In genomic region chr1:91124989-91125417, GRCh38 we compare ENCODE assay signal across 9 cellular contexts.
DNase-seq lines count a peak whose midpoint lies in the region; ATAC-seq and TF ChIP-seq lines count a peak whose summit lies in the region.
"Had no signal": no experiment of that assay in that cellular context is flagged by ENCODE, and none has a peak within 500 bp of the region (broad histone marks: within the 10 kb centered on the region; RNA-seq: fewer than 3 reads in every experiment).

No MANE protein-coding gene starts in this region.

- no peak for TF ChIP-seq CTCF in esophagus muscularis mucosa (IDR thresholded peaks at IDR 0.05)

- WGBS in esophagus muscularis mucosa: 66% methylated on average over 3 of the region's 3 CpGs

- intact Hi-C loops in esophagus muscularis mucosa (cut with DNase I): no loop called here

- no peak for TF ChIP-seq EP300 in esophagus muscularis mucosa (IDR thresholded peaks at IDR 0.05)

- H3K27ac ChIP-seq in SJCRH30: peak overlapping the region; percentile 64
- no peak overlapping the region for H3K27ac ChIP-seq in esophagus muscularis mucosa (replicated peaks in 1 of 4)
- H3K27ac ChIP-seq: tibial artery had no signal

- H3K9me3 ChIP-seq in SJCRH30 (replicated peaks) (no peaks in the 10 kb centered on the region), esophagus muscularis mucosa (no peaks in the 10 kb centered on the region)
- H3K9me3 ChIP-seq: tibial artery had no signal

- H3K36me3 ChIP-seq in SJCRH30 (no peaks in the 10 kb centered on the region), esophagus muscularis mucosa (no peaks in the 10 kb centered on the region)
- H3K36me3 ChIP-seq: tibial artery had no signal

- 0 out of 2 replicates have a peak, but pooled peaks cover 14% of the 10 kb centered on the region for H3K4me1 ChIP-seq in SJCRH30
- H3K4me1 ChIP-seq in esophagus muscularis mucosa: peaks cover 0 to 16% (median 12%) of the 10 kb centered on the region in 4 donors
- H3K4me1 ChIP-seq: tibial artery had no signal

- DNase-seq in CD1c-positive myeloid dendritic cell (ENCODE audit: extremely low spot score): peak; percentile 13
- DNase-seq in SJCRH30: peak; percentile 61 to 73
- peak; percentile 90 for DNase-seq in myocyte (ENCODE audit: low read depth)
- DNase-seq in OCI-M2 (lab: John Stamatoyannopoulos, UW; ENCODE audit: unreplicated experiment): no peak
- DNase-seq in esophagus muscularis mucosa (ENCODE audit: extremely low spot score): no peak
- no peak for DNase-seq in SIG-M5 treated with dmso at 0.1 percent for 504 hours (lab: John Stamatoyannopoulos, UW; ENCODE audit: unreplicated experiment)

- H3K27me3 ChIP-seq in SJCRH30: no peaks in the 10 kb centered on the region
- no peaks in the 10 kb centered on the region for H3K27me3 ChIP-seq in esophagus muscularis mucosa

- peak; percentile 48 for ATAC-seq in GM19372 (IDR thresholded peaks at IDR 0.05; ENCODE audit: low read depth, unreplicated experiment)
- ATAC-seq in GM21447 (IDR thresholded peaks at IDR 0.05; ENCODE audit: unreplicated experiment): no peak

- no peak overlapping the region for H3K4me3 ChIP-seq in SJCRH30
- no peak overlapping the region for H3K4me3 ChIP-seq in esophagus muscularis mucosa
- H3K4me3 ChIP-seq: tibial artery had no signal

- no peak for TF ChIP-seq POLR2A in esophagus muscularis mucosa (IDR thresholded peaks at IDR 0.05; ENCODE audit: low read depth)

Comparison
In these comparisons a context has a peak if more than half of its experiments do, and no peak if none do; other contexts are left out.
1. DNase-seq: peak in CD1c-positive myeloid dendritic cell (single experiment), SJCRH30 (2 of 2) and myocyte (single experiment); none in OCI-M2 (single experiment), esophagus muscularis mucosa (single experiment) and SIG-M5 treated with dmso at 0.1 percent for 504 hours (single experiment).